In genomic region chr20:9516658-9516987, GRCh38 we compare ENCODE assay signal across 14 cellular contexts. TPM values are rescaled to one million over a fixed set of nuclear protein-coding genes. Genes with fewer than 3 reads are reported as not detected.
DNase-seq lines count a peak whose midpoint lies in the region; ATAC-seq and TF ChIP-seq lines count a peak whose summit lies in the region.
"Had no signal": no experiment of that assay in that cellular context is flagged by ENCODE, and none has a peak within 500 bp of the region (broad histone marks: within the 10 kb centered on the region; RNA-seq: fewer than 3 reads in every experiment).

No MANE protein-coding gene starts in this region.

- no peaks in the 10 kb centered on the region for H3K36me3 Mint-ChIP-seq in WTC11
- no peaks in the 10 kb centered on the region for H3K36me3 Mint-ChIP-seq in activated CD8-positive, alpha-beta T cell treated with anti-CD3 and anti-CD28 coated beads for 36 hours (ENCODE audit: low read depth)

- in situ Hi-C loops in mammary epithelial cell (cut with MboI; ENCODE audit: low sequenced_read_pairs in 2 of 2), result no loop called here

- H3K4me3 ChIP-seq in breast epithelium (peak overlapping the region; percentile 11 to 63 (median 41)), mammary epithelial cell (replicated peaks in 1 of 3; ENCODE audit: insufficient read depth in 1 of 3, low read depth in 2 of 3, low read length in 3 of 3) (no peak overlapping the region), iPS-20b (ENCODE audit: low read length) (peak overlapping the region; percentile 60), thoracic aorta (peak overlapping the region; percentile 60)
- H3K4me3 ChIP-seq: A549 had no signal

- dilution Hi-C loops in mammary epithelial cell (cut with HindIII; ENCODE audit: low sequenced_read_pairs), result no loop called here

- CTCF ChIA-PET in mammary epithelial cell (lab: Charles Lee; ENCODE audit: low non-redundant PET) (no interaction called here), WTC11 (lab: Charles Lee) (interaction anchor here (1.5 to 5.8 kb wide), 2 partner anchors 13 to 93 kb away, joined by 6 to 48 read pairs; no protein-coding TSS in a partner anchor)
- CTCF ChIA-PET in activated CD8-positive, alpha-beta T cell treated with anti-CD3 and anti-CD28 coated beads for 36 hours (lab: Charles Lee), result no interaction called here

- H3K9me3 Mint-ChIP-seq in WTC11, result no peaks in the 10 kb centered on the region
- no peaks in the 10 kb centered on the region for H3K9me3 Mint-ChIP-seq in activated CD8-positive, alpha-beta T cell treated with anti-CD3 and anti-CD28 coated beads for 36 hours
- H3K9me3 Mint-ChIP-seq: activated naive CD4-positive, alpha-beta T cell treated with anti-CD3 and anti-CD28 coated beads for 36 hours had no signal

- no peak overlapping the region for H2AFZ ChIP-seq in mammary epithelial cell (ENCODE audit: low read depth, low read length)

- H3K27ac Mint-ChIP-seq in WTC11, result no peak overlapping the region
- no peak overlapping the region for H3K27ac Mint-ChIP-seq in activated CD8-positive, alpha-beta T cell treated with anti-CD3 and anti-CD28 coated beads for 36 hours
- H3K27ac Mint-ChIP-seq: activated naive CD4-positive, alpha-beta T cell treated with anti-CD3 and anti-CD28 coated beads for 36 hours had no signal

- POLR2A ChIA-PET in WTC11 (lab: Charles Lee), result no interaction called here
- POLR2A ChIA-PET in activated CD8-positive, alpha-beta T cell treated with anti-CD3 and anti-CD28 coated beads for 36 hours (lab: Charles Lee), result no interaction called here

- H3K9me3 ChIP-seq in breast epithelium (no peaks in the 10 kb centered on the region), mammary epithelial cell (replicated peaks; ENCODE audit: insufficient read depth, low read length) (no peaks in the 10 kb centered on the region), iPS-20b (ENCODE audit: insufficient read depth, low read depth, low read length) (no peaks in the 10 kb centered on the region), thoracic aorta (no peaks in the 10 kb centered on the region)
- H3K9me3 ChIP-seq: A549 had no signal

- H3K27me3 ChIP-seq in breast epithelium (peaks cover 0 to 22% of the 10 kb centered on the region in 2 donors), mammary epithelial cell (ENCODE audit: insufficient read depth, low read length) (peaks cover 42% of the 10 kb centered on the region), iPS-20b (ENCODE audit: insufficient read depth, low read length) (peaks cover 100% of the 10 kb centered on the region), thoracic aorta (replicated peaks; ENCODE audit: insufficient read depth) (no peaks in the 10 kb centered on the region)

- H3K36me3 ChIP-seq in breast epithelium, result no peaks in the 10 kb centered on the region
- no peaks in the 10 kb centered on the region for H3K36me3 ChIP-seq in mammary epithelial cell (ENCODE audit: insufficient read depth, low read length)
- no peaks in the 10 kb centered on the region for H3K36me3 ChIP-seq in iPS-20b (ENCODE audit: insufficient read depth, low read depth, low read length)
- no peaks in the 10 kb centered on the region for H3K36me3 ChIP-seq in thoracic aorta

- no peak for TF ChIP-seq CTCF in breast epithelium (IDR thresholded peaks at IDR 0.05)
- no peak for TF ChIP-seq CTCF in mammary epithelial cell (conservative IDR thresholded peaks at IDR 0.05 in 1 of 2, IDR thresholded peaks at IDR 0.05 in 1 of 2; ENCODE audit: extremely low read depth in 1 of 2, insufficient read depth in 1 of 2, low read depth in 1 of 2, low read length in 2 of 2)
- no peak for TF ChIP-seq CTCF in WTC11 (IDR thresholded peaks at IDR 0.05)
- TF ChIP-seq CTCF in thoracic aorta (IDR thresholded peaks at IDR 0.05), result no peak
- TF ChIP-seq CTCF in activated CD8-positive, alpha-beta T cell treated with anti-CD3 and anti-CD28 coated beads for 36 hours (IDR thresholded peaks at IDR 0.05), result no peak

- H3K4me1 ChIP-seq in breast epithelium (no peaks in the 10 kb centered on the region), mammary epithelial cell (ENCODE audit: insufficient read depth, low read length) (peaks cover 9% of the 10 kb centered on the region), iPS-20b (ENCODE audit: insufficient read depth, low read length) (peaks cover 42% of the 10 kb centered on the region), thoracic aorta (ENCODE audit: control insufficient read depth in 1 of 2, low read depth in 2 of 2) (peaks cover 12 to 24% of the 10 kb centered on the region in 2 donors)
- H3K4me1 ChIP-seq: A549, foreskin keratinocyte had no signal

- intact Hi-C loops in breast epithelium (cut with DNase I; ENCODE audit: low total_unique reads) (no loop called here), mammary epithelial cell (cut with micrococcal nuclease) (no loop called here)
- intact Hi-C loops in activated CD8-positive, alpha-beta T cell treated with anti-CD3 and anti-CD28 coated beads for 36 hours (cut with micrococcal nuclease), result no loop called here

- no peaks in the 10 kb centered on the region for H3K79me2 ChIP-seq in mammary epithelial cell (ENCODE audit: insufficient read depth, low read length)

- H3K4me2 ChIP-seq in mammary epithelial cell (ENCODE audit: insufficient read depth, low read depth, low read length), result no peak overlapping the region
- H3K4me2 ChIP-seq: A549 had no signal

- H3K4me1 Mint-ChIP-seq in WTC11, result peaks cover 70% of the 10 kb centered on the region
- peaks cover 2% of the 10 kb centered on the region for H3K4me1 Mint-ChIP-seq in activated CD8-positive, alpha-beta T cell treated with anti-CD3 and anti-CD28 coated beads for 36 hours (ENCODE audit: low read depth)

- peak overlapping the region; percentile 79 for H3K4me3 Mint-ChIP-seq in WTC11
- no peak overlapping the region for H3K4me3 Mint-ChIP-seq in activated CD8-positive, alpha-beta T cell treated with anti-CD3 and anti-CD28 coated beads for 36 hours
- H3K4me3 Mint-ChIP-seq: activated naive CD4-positive, alpha-beta T cell treated with anti-CD3 and anti-CD28 coated beads for 36 hours had no signal

- ATAC-seq in WTC11 (no peak), thoracic aorta (ENCODE audit: insufficient number of reproducible peaks, low FRiP score, low read depth) (no peak)
- ATAC-seq in activated CD8-positive, alpha-beta T cell treated with anti-CD3 and anti-CD28 coated beads for 36 hours, result no peak

- BruUV-seq in mammary epithelial cell (replicated peaks; lab: Mats Ljungman, UMichigan), result no TSS peak

- WGBS in mammary epithelial cell (ENCODE audit: low coverage, missing lambda C conversion rate), result 60% methylated on average over 13 of the region's 13 CpGs

- TF ChIP-seq POLR2A in breast epithelium (IDR thresholded peaks at IDR 0.05), result no peak

- H4K20me1 ChIP-seq in mammary epithelial cell (ENCODE audit: insufficient read depth, low read length), result no peaks in the 10 kb centered on the region

- H3K27me3 Mint-ChIP-seq in WTC11 (ENCODE audit: low read depth), result peaks cover 100% of the 10 kb centered on the region
- peaks cover 59% of the 10 kb centered on the region for H3K27me3 Mint-ChIP-seq in activated CD8-positive, alpha-beta T cell treated with anti-CD3 and anti-CD28 coated beads for 36 hours

- DNase-seq in breast epithelium (ENCODE audit: low spot score in 2 of 2) (no peak), mammary epithelial cell (no peak), WTC11 (ENCODE audit: low spot score) (no peak), thoracic aorta (ENCODE audit: low spot score) (no peak), SKM-1 treated with dmso at 0.1 percent for 144 hours (lab: John Stamatoyannopoulos, UW; ENCODE audit: unreplicated experiment) (no peak)
- DNase-seq in activated CD8-positive, alpha-beta T cell treated with anti-CD3 and anti-CD28 coated beads for 36 hours, result no peak
- no peak for DNase-seq in activated CD4-positive, CD25-positive, alpha-beta regulatory T cell treated with anti-CD3 and anti-CD28 coated beads, Interleukin-2, amount 50 U/mL, for 72 hours
- DNase-seq: activated naive CD4-positive, alpha-beta T cell treated with anti-CD3 and anti-CD28 coated beads for 36 hours; T-helper 1 cell had no signal

- H3K27ac ChIP-seq in breast epithelium, result no peak overlapping the region
- H3K27ac ChIP-seq in mammary epithelial cell (ENCODE audit: insufficient read depth, low read depth, low read length), result no peak overlapping the region
- H3K27ac ChIP-seq in iPS-20b (ENCODE audit: low read length), result no peak overlapping the region
- H3K27ac ChIP-seq in thoracic aorta, result no peak overlapping the region
- H3K27ac ChIP-seq: A549, foreskin keratinocyte had no signal

- H3K9ac ChIP-seq in mammary epithelial cell (ENCODE audit: insufficient read depth, low read length) (no peak overlapping the region), iPS-20b (ENCODE audit: low read depth, low read length) (no peak overlapping the region)

TF ChIP-seq in WTC11, 78 proteins besides CTCF, POLR2A, EP300 and RAD21 (continues in another document):
- no peak for TF ChIP-seq NFYB (CRISPR knock-in tag; conservative IDR thresholded peaks at IDR 0.05; ENCODE audit: low read depth)
- TF ChIP-seq ZBTB21 (CRISPR knock-in tag; IDR thresholded peaks at IDR 0.05; ENCODE audit: borderline replicate concordance), result no peak
- no peak for TF ChIP-seq ZNF232 (CRISPR knock-in tag; IDR thresholded peaks at IDR 0.05)
- no peak for TF ChIP-seq TCF7 (CRISPR knock-in tag; IDR thresholded peaks at IDR 0.05; ENCODE audit: low read depth)
- no peak for TF ChIP-seq ZNF263 (CRISPR knock-in tag; IDR thresholded peaks at IDR 0.05; ENCODE audit: low read depth)
- no peak for TF ChIP-seq IRF2 (CRISPR knock-in tag; IDR thresholded peaks at IDR 0.05; ENCODE audit: borderline replicate concordance, low read depth)
- no peak for TF ChIP-seq ETV6 (CRISPR knock-in tag; IDR thresholded peaks at IDR 0.05)
- TF ChIP-seq ZSCAN18 (CRISPR knock-in tag; IDR thresholded peaks at IDR 0.05), result no peak

RNA-seq across cellular contexts. Expression of gene LAMP5, which starts 2.2 kb away (rescaled TPM):
- total RNA-seq in breast epithelium (under 1 TPM in 2 of 3 donors, not detected in 1; 0.33 to 0.88 TPM), mammary epithelial cell (not detected), WTC11 (2021) (0.11 to 0.37 TPM (median 0.31 TPM) in 3 replicates), thoracic aorta (not detected)
- polyA plus RNA-seq in mammary epithelial cell, result 0.02 TPM
- polyA minus RNA-seq in mammary epithelial cell, result not detected
- not detected for total RNA-seq in activated CD8-positive, alpha-beta T cell treated with anti-CD3 and anti-CD28 coated beads for 36 hours
- total RNA-seq: activated naive CD4-positive, alpha-beta T cell treated with anti-CD3 and anti-CD28 coated beads for 36 hours; foreskin keratinocyte; left ventricle myocardium superior; OCI-LY7 had no signal
- polyA plus RNA-seq: foreskin keratinocyte had no signal

Comparison
In these comparisons a context has a peak if more than half of its experiments do, and no peak if none do; other contexts are left out.
1. H3K4me3 ChIP-seq: peak in breast epithelium (3 of 3), iPS-20b (single experiment) and thoracic aorta (single experiment); none in mammary epithelial cell (0 of 3).